In genomic region chr11:72814139-72814830, GRCh38 we compare ENCODE assay signal across 8 cellular contexts. TPM values are rescaled to one million over a fixed set of nuclear protein-coding genes. Genes with fewer than 3 reads are reported as not detected.
DNase-seq lines count a peak whose midpoint lies in the region; ATAC-seq and TF ChIP-seq lines count a peak whose summit lies in the region.

Gene ATG16L2 (plus strand): TSS chr11:72814411. CDS start chr11:72814446, 35 bp downstream.

- peak within 1 kb of the TSS; percentile 94 to 97 (median 94) for H3K27ac ChIP-seq in Peyer's patch
- H3K27ac ChIP-seq in naive thymus-derived CD4-positive, alpha-beta T cell (ENCODE audit: low read depth, low read length), result peak within 1 kb of the TSS; percentile 100

- no peaks in the 10 kb centered on the region for H3K27me3 Mint-ChIP-seq in activated T-cell treated with anti-CD3 and anti-CD28 coated beads, Interleukin-2, amount 50 U/mL, for 72 hours (ENCODE audit: low read depth)
- no peaks in the 10 kb centered on the region for H3K27me3 Mint-ChIP-seq in naive thymus-derived CD4-positive, alpha-beta T cell
- H3K27me3 Mint-ChIP-seq in stimulated activated naive B cell treated with anti-CD40 and anti-IgM and Interleukin-4, amounts not matched to agents 10 μg/mL and 1 μg/mL and 100 μg/mL, for 72 hours, result no peaks in the 10 kb centered on the region

- H3K4me1 Mint-ChIP-seq in activated T-cell treated with anti-CD3 and anti-CD28 coated beads, Interleukin-2, amount 50 U/mL, for 72 hours (ENCODE audit: low read depth), result peaks cover 60% of the 10 kb centered on the region
- H3K4me1 Mint-ChIP-seq in naive thymus-derived CD4-positive, alpha-beta T cell, result peaks cover 29 to 65% (median 50%) of the 10 kb centered on the region in 7 donors
- H3K4me1 Mint-ChIP-seq in stimulated activated naive B cell treated with anti-CD40 and anti-IgM and Interleukin-4, amounts not matched to agents 10 μg/mL and 1 μg/mL and 100 μg/mL, for 72 hours, result peaks cover 33 to 57% of the 10 kb centered on the region in 2 donors

- peaks cover 0 to 37% (median 8%) of the 10 kb centered on the region in 4 donors for H3K4me1 ChIP-seq in Peyer's patch
- H3K4me1 ChIP-seq in naive thymus-derived CD4-positive, alpha-beta T cell (ENCODE audit: control insufficient read depth in 2 of 2, insufficient read depth in 2 of 2, low read length in 2 of 2), result peaks cover 18 to 23% of the 10 kb centered on the region in 2 donors

- H3K4me3 ChIP-seq in Peyer's patch, result peak within 1 kb of the TSS; percentile 76 to 90 (median 80)
- peak within 1 kb of the TSS; percentile 89 for H3K4me3 ChIP-seq in naive thymus-derived CD4-positive, alpha-beta T cell (ENCODE audit: low read length)

- CTCF ChIA-PET in naive thymus-derived CD4-positive, alpha-beta T cell (lab: Charles Lee), result interaction anchor here (0.5 to 1.6 kb wide), 5 partner anchors 8 to 364 kb away, joined by 3 to 6 read pairs (median 4); no protein-coding TSS in a partner anchor

- peaks cover 7 to 41% of the 10 kb centered on the region in 2 donors for H3K36me3 Mint-ChIP-seq in activated T-cell treated with anti-CD3 and anti-CD28 coated beads, Interleukin-2, amount 50 U/mL, for 72 hours (ENCODE audit: insufficient read depth in 2 of 2)
- peaks cover 3 to 33% (median 15%) of the 10 kb centered on the region in 5 donors for H3K36me3 Mint-ChIP-seq in naive thymus-derived CD4-positive, alpha-beta T cell
- H3K36me3 Mint-ChIP-seq in stimulated activated naive B cell treated with anti-CD40 and anti-IgM and Interleukin-4, amounts not matched to agents 10 μg/mL and 1 μg/mL and 100 μg/mL, for 72 hours, result peaks cover 27 to 59% of the 10 kb centered on the region in 2 donors

- peak within 1 kb of the TSS; percentile 95 for H3K27ac Mint-ChIP-seq in activated T-cell treated with anti-CD3 and anti-CD28 coated beads, Interleukin-2, amount 50 U/mL, for 72 hours
- peak within 1 kb of the TSS; percentile 86 to 99 (median 98) for H3K27ac Mint-ChIP-seq in naive thymus-derived CD4-positive, alpha-beta T cell
- peak within 1 kb of the TSS; percentile 100 for H3K27ac Mint-ChIP-seq in stimulated activated naive B cell treated with anti-CD40 and anti-IgM and Interleukin-4, amounts not matched to agents 10 μg/mL and 1 μg/mL and 100 μg/mL, for 72 hours

- no peaks in the 10 kb centered on the region for H3K9me3 ChIP-seq in Peyer's patch
- H3K9me3 ChIP-seq in naive thymus-derived CD4-positive, alpha-beta T cell (ENCODE audit: control insufficient read depth in 2 of 3, low read length in 3 of 3), result no peaks in the 10 kb centered on the region

- H3K9me3 Mint-ChIP-seq in activated T-cell treated with anti-CD3 and anti-CD28 coated beads, Interleukin-2, amount 50 U/mL, for 72 hours, result no peaks in the 10 kb centered on the region
- H3K9me3 Mint-ChIP-seq in naive thymus-derived CD4-positive, alpha-beta T cell, result no peaks in the 10 kb centered on the region
- no peaks in the 10 kb centered on the region for H3K9me3 Mint-ChIP-seq in stimulated activated naive B cell treated with anti-CD40 and anti-IgM and Interleukin-4, amounts not matched to agents 10 μg/mL and 1 μg/mL and 100 μg/mL, for 72 hours

- ATAC-seq in GM21447 (IDR thresholded peaks at IDR 0.05; ENCODE audit: unreplicated experiment), result peak; percentile 43
- peak; percentile 73 to 74 for ATAC-seq in activated T-cell treated with anti-CD3 and anti-CD28 coated beads, Interleukin-2, amount 50 U/mL, for 72 hours (replicated peaks in 1 of 2)
- ATAC-seq in naive thymus-derived CD4-positive, alpha-beta T cell, result peak; percentile 89
- ATAC-seq in stimulated activated naive B cell treated with anti-CD40 and anti-IgM and Interleukin-4, amounts not matched to agents 10 μg/mL and 1 μg/mL and 100 μg/mL, for 72 hours (replicated peaks), result peak; percentile 71 to 76

- peaks cover 0 to 15% (median 0%) of the 10 kb centered on the region in 3 donors for H3K36me3 ChIP-seq in Peyer's patch
- H3K36me3 ChIP-seq in naive thymus-derived CD4-positive, alpha-beta T cell (ENCODE audit: control insufficient read depth in 2 of 3, insufficient read depth in 3 of 3, low read length in 3 of 3), result peaks cover 14 to 41% (median 18%) of the 10 kb centered on the region in 3 experiments

- no peaks in the 10 kb centered on the region for H3K27me3 ChIP-seq in Peyer's patch
- H3K27me3 ChIP-seq in naive thymus-derived CD4-positive, alpha-beta T cell (ENCODE audit: control insufficient read depth in 2 of 2, insufficient read depth in 2 of 2, low read length in 2 of 2), result no peaks in the 10 kb centered on the region

- DNase-seq in DMS153 (lab: John Stamatoyannopoulos, UW) (peak; percentile 58), HuH-7 (ENCODE audit: low spot score) (peak; percentile 90), Peyer's patch (peak; percentile 81 to 95 (median 93)), fibroblast of gingiva (ENCODE audit: low read depth) (peak; percentile 85)
- DNase-seq in activated T-cell treated with anti-CD3 and anti-CD28 coated beads, Interleukin-2, amount 50 U/mL, for 72 hours, result peak; percentile 92 to 96
- DNase-seq in naive thymus-derived CD4-positive, alpha-beta T cell, result peak; percentile 84 to 98 (median 93)
- peak; percentile 89 for DNase-seq in stimulated activated naive B cell treated with anti-CD40 and anti-IgM and Interleukin-4, amounts not matched to agents 10 μg/mL and 1 μg/mL and 100 μg/mL, for 72 hours

- peak; percentile 68 to 80 for TF ChIP-seq POLR2A in Peyer's patch (IDR thresholded peaks at IDR 0.05)

- intact Hi-C loops in naive thymus-derived CD4-positive, alpha-beta T cell (cut with micrococcal nuclease), result loop anchor here (1.0 to 10.0 kb wide), 12 partner anchors 8 to 1583 kb away; partner anchors contain the start of genes ARAP1 (in 2 of the 2), FCHSD2 (in 2 of the 2), C2CD3 (in 1 of the 2) and FAM168A (in 1 of the 2)

- POLR2A ChIA-PET in naive thymus-derived CD4-positive, alpha-beta T cell (lab: Charles Lee), result interaction anchor here (1.0 to 3.0 kb wide), 7 partner anchors 21 to 1679 kb away, joined by 3 to 18 read pairs (median 6); partner anchors contain the start of genes LIPT2 and STARD10

- peak; percentile 24 to 64 (median 52) for TF ChIP-seq CTCF in Peyer's patch (IDR thresholded peaks at IDR 0.05)

- peak within 1 kb of the TSS; percentile 97 to 100 for H3K4me3 Mint-ChIP-seq in activated T-cell treated with anti-CD3 and anti-CD28 coated beads, Interleukin-2, amount 50 U/mL, for 72 hours
- H3K4me3 Mint-ChIP-seq in naive thymus-derived CD4-positive, alpha-beta T cell, result peak within 1 kb of the TSS; percentile 97 to 99 (median 98)
- peak within 1 kb of the TSS; percentile 96 to 100 for H3K4me3 Mint-ChIP-seq in stimulated activated naive B cell treated with anti-CD40 and anti-IgM and Interleukin-4, amounts not matched to agents 10 μg/mL and 1 μg/mL and 100 μg/mL, for 72 hours

RNA-seq across cellular contexts. Expression of gene ATG16L2, which starts in this region (rescaled TPM):
- total RNA-seq in Peyer's patch, result 100 to 1,000 TPM in 1 of 4 donors, 10 to 100 TPM in 3; 39.9 to 226 (median 65.0) TPM
- total RNA-seq in activated T-cell treated with anti-CD3 and anti-CD28 coated beads, Interleukin-2, amount 50 U/mL, for 72 hours, result 10 to 100 TPM; 55.8 to 56.0 TPM
- total RNA-seq in naive thymus-derived CD4-positive, alpha-beta T cell, result 100 to 1,000 TPM in 4 of 5 experiments, 10 to 100 TPM in 1; 99.5 to 199 (median 166) TPM
- 10 to 100 TPM; 12.8 to 19.9 TPM for polyA plus RNA-seq in naive thymus-derived CD4-positive, alpha-beta T cell

Comparison
In these comparisons a context has a peak if more than half of its experiments do, and no peak if none do; other contexts are left out.
1. Peak in every context shown above with its lines: DNase-seq, ATAC-seq, H3K4me3 ChIP-seq and H3K27ac ChIP-seq.